16 cellular contexts compared by ENCODE assay signal in the genomic region with DNA sequence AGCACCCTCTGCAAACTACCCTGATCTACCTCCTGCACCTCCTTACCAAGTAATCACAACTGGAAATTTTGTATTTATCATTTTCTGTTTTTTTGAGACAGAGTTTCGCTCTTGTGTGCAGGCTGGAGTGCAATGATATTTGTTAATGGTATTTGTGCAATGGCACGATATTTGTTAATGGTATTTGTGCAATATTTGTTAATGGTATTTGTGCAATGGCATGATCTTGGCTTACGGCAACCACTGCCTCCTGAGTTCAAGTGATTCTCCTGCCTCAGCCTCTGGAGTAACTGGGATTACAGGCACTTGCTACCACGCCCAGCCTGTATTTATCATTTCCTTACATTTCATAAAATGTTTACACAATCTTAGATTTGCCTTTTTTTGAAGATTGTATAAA. TPM values are rescaled to one million over a fixed set of nuclear protein-coding genes. Genes with fewer than 3 reads are reported as not detected.
DNase-seq lines count a peak whose midpoint lies in the region; ATAC-seq and TF ChIP-seq lines count a peak whose summit lies in the region.
"Had no signal": no experiment of that assay in that cellular context is flagged by ENCODE, and none has a peak within 500 bp of the region (broad histone marks: within the 10 kb centered on the region; RNA-seq: fewer than 3 reads in every experiment).

No MANE protein-coding gene starts in this region.

- peak in 1 of 2 donors; percentile 35 for TF ChIP-seq RAD21 in liver (IDR thresholded peaks at IDR 0.05)

- no peak overlapping the region for H3K4me3 ChIP-seq in HL-60 (replicated peaks; ENCODE audit: insufficient read depth, low read length)
- H3K4me3 ChIP-seq in liver (ENCODE audit: low read depth in 1 of 3, low read length in 3 of 3): no peak overlapping the region
- no peak overlapping the region for H3K4me3 ChIP-seq in upper lobe of right lung
- H3K4me3 ChIP-seq in WERI-Rb-1 (ENCODE audit: low read depth, low read length): no peak overlapping the region
- H3K4me3 ChIP-seq: GM23248 had no signal

- no peak overlapping the region for H3K9ac ChIP-seq in liver (ENCODE audit: low read depth in 1 of 2, low read length in 2 of 2)
- H3K9ac ChIP-seq: GM23248 had no signal

- H3K4me1 ChIP-seq in liver (ENCODE audit: control insufficient read depth in 4 of 4, insufficient read depth in 4 of 4, low read length in 3 of 4) (peaks cover 0 to 9% (median 2%) of the 10 kb centered on the region in 4 donors), upper lobe of right lung (no peaks in the 10 kb centered on the region)

- TF ChIP-seq CTCF in HL-60 (IDR thresholded peaks at IDR 0.05; ENCODE audit: insufficient read depth, low read length) (no peak), liver (IDR thresholded peaks at IDR 0.05; ENCODE audit: low read depth, low read length, missing input control) (no peak), upper lobe of right lung (IDR thresholded peaks at IDR 0.05) (no peak), WERI-Rb-1 (IDR thresholded peaks at IDR 0.05; ENCODE audit: low read depth, low read length) (no peak)

- H3K9me3 ChIP-seq in liver (ENCODE audit: control insufficient read depth in 4 of 4, low read length in 3 of 4) (no peaks in the 10 kb centered on the region), upper lobe of right lung (no peaks in the 10 kb centered on the region), WERI-Rb-1 (ENCODE audit: severe bottlenecking) (no peaks in the 10 kb centered on the region)
- H3K9me3 ChIP-seq: Caco-2 had no signal

- 48% methylated on average over 4 of the region's 4 CpGs for WGBS in liver

- DNase-seq in HL-60 (ENCODE audit: low read depth in 1 of 2, low spot score in 1 of 2) (peak in 1 of 2 experiments; percentile 42), upper lobe of right lung (no peak), WERI-Rb-1 (no peak)
- DNase-seq: C1 segment of cervical spinal cord; Caco-2; CD4-positive, CD25-positive, alpha-beta regulatory T cell; CD8-positive, alpha-beta T cell; DMS153; DND-41; GM23248; H7 had no signal

- 0 out of 2 replicates have a peak overlapping the region, but pooled peaks have one; percentile 8 for H3K27ac ChIP-seq in HL-60 (replicated peaks)
- H3K27ac ChIP-seq in liver (ENCODE audit: low read depth in 1 of 2, low read length in 2 of 2): no peak overlapping the region
- H3K27ac ChIP-seq in upper lobe of right lung: no peak overlapping the region
- no peak overlapping the region for H3K27ac ChIP-seq in WERI-Rb-1
- H3K27ac ChIP-seq: GM23248 had no signal

- ATAC-seq in upper lobe of right lung: peak; percentile 41
- ATAC-seq in HG02840 (IDR thresholded peaks at IDR 0.05; ENCODE audit: low FRiP score, unreplicated experiment): no peak
- ATAC-seq in HG02938 (IDR thresholded peaks at IDR 0.05; ENCODE audit: unreplicated experiment): no peak
- ATAC-seq: CD8-positive, alpha-beta T cell; HCT116 had no signal

- H3K36me3 ChIP-seq in liver (ENCODE audit: control insufficient read depth in 4 of 4, insufficient read depth in 3 of 4, low read depth in 1 of 4, low read length in 3 of 4) (no peaks in the 10 kb centered on the region), upper lobe of right lung (no peaks in the 10 kb centered on the region), WERI-Rb-1 (no peaks in the 10 kb centered on the region)

- intact Hi-C loops in upper lobe of right lung (cut with DNase I): no loop called here

- H3K27me3 ChIP-seq in HL-60 (ENCODE audit: insufficient read depth, poor library complexity, severe bottlenecking) (no peaks in the 10 kb centered on the region), liver (ENCODE audit: control insufficient read depth in 4 of 4, insufficient read depth in 4 of 4, low read length in 3 of 4) (no peaks in the 10 kb centered on the region), upper lobe of right lung (no peaks in the 10 kb centered on the region), WERI-Rb-1 (ENCODE audit: insufficient read depth, low read depth, severe bottlenecking) (no peaks in the 10 kb centered on the region)

TF ChIP-seq in liver, 16 proteins besides CTCF, POLR2A, EP300 and RAD21:
- TF ChIP-seq, protein P1, sequence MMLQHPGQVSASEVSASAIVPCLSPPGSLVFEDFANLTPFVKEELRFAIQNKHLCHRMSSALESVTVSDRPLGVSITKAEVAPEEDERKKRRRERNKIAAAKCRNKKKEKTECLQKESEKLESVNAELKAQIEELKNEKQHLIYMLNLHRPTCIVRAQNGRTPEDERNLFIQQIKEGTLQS (IDR thresholded peaks at IDR 0.05): no peak
- no peak for TF ChIP-seq FOXA2 (IDR thresholded peaks at IDR 0.05)
- TF ChIP-seq, protein P2, sequence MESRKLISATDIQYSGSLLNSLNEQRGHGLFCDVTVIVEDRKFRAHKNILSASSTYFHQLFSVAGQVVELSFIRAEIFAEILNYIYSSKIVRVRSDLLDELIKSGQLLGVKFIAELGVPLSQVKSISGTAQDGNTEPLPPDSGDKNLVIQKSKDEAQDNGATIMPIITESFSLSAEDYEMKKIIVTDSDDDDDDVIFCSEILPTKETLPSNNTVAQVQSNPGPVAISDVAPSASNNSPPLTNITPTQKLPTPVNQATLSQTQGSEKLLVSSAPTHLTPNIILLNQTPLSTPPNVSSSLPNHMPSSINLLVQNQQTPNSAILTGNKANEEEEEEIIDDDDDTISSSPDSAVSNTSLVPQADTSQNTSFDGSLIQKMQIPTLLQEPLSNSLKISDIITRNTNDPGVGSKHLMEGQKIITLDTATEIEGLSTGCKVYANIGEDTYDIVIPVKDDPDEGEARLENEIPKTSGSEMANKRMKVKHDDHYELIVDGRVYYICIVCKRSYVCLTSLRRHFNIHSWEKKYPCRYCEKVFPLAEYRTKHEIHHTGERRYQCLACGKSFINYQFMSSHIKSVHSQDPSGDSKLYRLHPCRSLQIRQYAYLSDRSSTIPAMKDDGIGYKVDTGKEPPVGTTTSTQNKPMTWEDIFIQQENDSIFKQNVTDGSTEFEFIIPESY (IDR thresholded peaks at IDR 0.05): no peak
- peak; percentile 41 to 54 for TF ChIP-seq HNF4A (conservative IDR thresholded peaks at IDR 0.05)
- TF ChIP-seq, protein P3, sequence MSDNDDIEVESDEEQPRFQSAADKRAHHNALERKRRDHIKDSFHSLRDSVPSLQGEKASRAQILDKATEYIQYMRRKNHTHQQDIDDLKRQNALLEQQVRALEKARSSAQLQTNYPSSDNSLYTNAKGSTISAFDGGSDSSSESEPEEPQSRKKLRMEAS (IDR thresholded peaks at IDR 0.05): no peak
- TF ChIP-seq NR2F2 (IDR thresholded peaks at IDR 0.05): no peak
- TF ChIP-seq JUND (IDR thresholded peaks at IDR 0.05): peak; percentile 17 to 50
- TF ChIP-seq FOXA1 (IDR thresholded peaks at IDR 0.05): no peak
- no peak for TF ChIP-seq HNF4G (IDR thresholded peaks at IDR 0.05)
- TF ChIP-seq, protein P4, sequence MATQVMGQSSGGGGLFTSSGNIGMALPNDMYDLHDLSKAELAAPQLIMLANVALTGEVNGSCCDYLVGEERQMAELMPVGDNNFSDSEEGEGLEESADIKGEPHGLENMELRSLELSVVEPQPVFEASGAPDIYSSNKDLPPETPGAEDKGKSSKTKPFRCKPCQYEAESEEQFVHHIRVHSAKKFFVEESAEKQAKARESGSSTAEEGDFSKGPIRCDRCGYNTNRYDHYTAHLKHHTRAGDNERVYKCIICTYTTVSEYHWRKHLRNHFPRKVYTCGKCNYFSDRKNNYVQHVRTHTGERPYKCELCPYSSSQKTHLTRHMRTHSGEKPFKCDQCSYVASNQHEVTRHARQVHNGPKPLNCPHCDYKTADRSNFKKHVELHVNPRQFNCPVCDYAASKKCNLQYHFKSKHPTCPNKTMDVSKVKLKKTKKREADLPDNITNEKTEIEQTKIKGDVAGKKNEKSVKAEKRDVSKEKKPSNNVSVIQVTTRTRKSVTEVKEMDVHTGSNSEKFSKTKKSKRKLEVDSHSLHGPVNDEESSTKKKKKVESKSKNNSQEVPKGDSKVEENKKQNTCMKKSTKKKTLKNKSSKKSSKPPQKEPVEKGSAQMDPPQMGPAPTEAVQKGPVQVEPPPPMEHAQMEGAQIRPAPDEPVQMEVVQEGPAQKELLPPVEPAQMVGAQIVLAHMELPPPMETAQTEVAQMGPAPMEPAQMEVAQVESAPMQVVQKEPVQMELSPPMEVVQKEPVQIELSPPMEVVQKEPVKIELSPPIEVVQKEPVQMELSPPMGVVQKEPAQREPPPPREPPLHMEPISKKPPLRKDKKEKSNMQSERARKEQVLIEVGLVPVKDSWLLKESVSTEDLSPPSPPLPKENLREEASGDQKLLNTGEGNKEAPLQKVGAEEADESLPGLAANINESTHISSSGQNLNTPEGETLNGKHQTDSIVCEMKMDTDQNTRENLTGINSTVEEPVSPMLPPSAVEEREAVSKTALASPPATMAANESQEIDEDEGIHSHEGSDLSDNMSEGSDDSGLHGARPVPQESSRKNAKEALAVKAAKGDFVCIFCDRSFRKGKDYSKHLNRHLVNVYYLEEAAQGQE (IDR thresholded peaks at IDR 0.05): no peak
- peak; percentile 53 to 63 for TF ChIP-seq RXRA (IDR thresholded peaks at IDR 0.05)
- no peak for TF ChIP-seq YY1 (IDR thresholded peaks at IDR 0.05)
- no peak for TF ChIP-seq TAF1 (conservative IDR thresholded peaks at IDR 0.05)
- TF ChIP-seq GABPA (IDR thresholded peaks at IDR 0.05 in 1 of 2, conservative IDR thresholded peaks at IDR 0.05 in 1 of 2): no peak
- TF ChIP-seq EGR1 (IDR thresholded peaks at IDR 0.05; ENCODE audit: low read depth in 2 of 2): no peak
- peak; percentile 8 for TF ChIP-seq SP1 (IDR thresholded peaks at IDR 0.05)

RNA-seq across cellular contexts. Expression of a gene that starts 5.7 kb away (rescaled TPM):
- total RNA-seq in liver (10 to 100 TPM; 19.3 to 24.9 TPM), upper lobe of right lung (36.7 TPM)
- polyA plus RNA-seq in liver: 10 to 100 TPM; 13.4 to 14.6 TPM

RNA-seq across cellular contexts. Expression of a gene that starts 10.2 kb away (rescaled TPM):
- total RNA-seq in liver: 1 to 10 TPM; 4.0 to 8.8 TPM
- polyA plus RNA-seq in liver: 1 to 10 TPM; 1.5 to 5.9 TPM
- 45.0 TPM for total RNA-seq in upper lobe of right lung
- total RNA-seq: Caco-2, GM23248, H1, H7 had no signal
- polyA plus RNA-seq: H1 had no signal

RNA-seq across cellular contexts. Expression of a gene that starts 43.8 kb away (rescaled TPM):
- total RNA-seq in liver (1 to 10 TPM; 4.1 to 9.2 TPM), upper lobe of right lung (20.3 TPM)
- polyA plus RNA-seq in liver: 1 to 10 TPM; 2.3 to 3.3 TPM

RNA-seq across cellular contexts. Expression of a gene that starts 47.1 kb away (rescaled TPM):
- total RNA-seq in liver: 1 to 10 TPM in 1 of 2 donors, under 1 TPM in 1; 0.67 to 2.2 TPM
- polyA plus RNA-seq in liver: 1 to 10 TPM in 1 of 2 donors, under 1 TPM in 1; 0.98 to 2.5 TPM
- 8.3 TPM for total RNA-seq in upper lobe of right lung
- total RNA-seq: GM23248, H7 had no signal
